Comparison of ENCODE assay signal across 8 cellular contexts in genomic region chr12:56723889-56724659, GRCh38. TPM values are rescaled to one million over a fixed set of nuclear protein-coding genes. Genes with fewer than 3 reads are reported as not detected.
A peak's percentile ranks its signal among the peaks of the same experiment; 100 is the strongest.
DNase-seq lines count a peak whose midpoint lies in the region; ATAC-seq and TF ChIP-seq lines count a peak whose summit lies in the region.

No MANE protein-coding gene starts in this region.

- peak overlapping the region; percentile 99 for H3K27ac Mint-ChIP-seq in Caco-2 (ENCODE audit: unreplicated experiment)

- POLR2A ChIA-PET in Caco-2 (lab: Charles Lee) = interaction anchor here (0.6 to 3.7 kb wide), 2 partner anchors 27 to 36 kb away, joined by 4 to 29 read pairs; partner anchors contain the start of gene PTGES3

- peaks cover 72% of the 10 kb centered on the region for H3K36me3 Mint-ChIP-seq in Caco-2 (ENCODE audit: insufficient read depth, unreplicated experiment)

- H3K27me3 ChIP-seq in Caco-2 (replicated peaks; ENCODE audit: control insufficient read depth, insufficient read depth, low read length) = no peaks in the 10 kb centered on the region
- H3K27me3 ChIP-seq in adrenal gland = no peaks in the 10 kb centered on the region
- no peaks in the 10 kb centered on the region for H3K27me3 ChIP-seq in right atrium auricular region
- no peaks in the 10 kb centered on the region for H3K27me3 ChIP-seq in psoas muscle (ENCODE audit: insufficient read depth in 3 of 3, low read length in 2 of 3)

- no peaks in the 10 kb centered on the region for H3K27me3 Mint-ChIP-seq in Caco-2 (ENCODE audit: insufficient read depth, unreplicated experiment)

- H3K9me3 Mint-ChIP-seq in Caco-2 (ENCODE audit: unreplicated experiment) = no peaks in the 10 kb centered on the region

- H3K36me3 ChIP-seq in Caco-2 (ENCODE audit: control insufficient read depth, insufficient read depth, low read length) (peaks cover 1% of the 10 kb centered on the region), adrenal gland (replicated peaks in 1 of 2) (peaks cover 0 to 13% of the 10 kb centered on the region in 2 donors), right atrium auricular region (peaks cover 24% of the 10 kb centered on the region), psoas muscle (ENCODE audit: insufficient read depth in 1 of 2, low read depth in 1 of 2) (peaks cover 5 to 37% of the 10 kb centered on the region in 2 donors)

- 0 to 2% (median 1%) methylated on average over 14 of the region's 14 CpGs for WGBS in adrenal gland, 4 donors
- WGBS in psoas muscle, 3 donors = 1% methylated on average over 14 of the region's 14 CpGs

- CTCF ChIA-PET in Caco-2 (lab: Charles Lee) = no interaction called here

- H3K4me1 ChIP-seq in Caco-2 (peaks cover 30% of the 10 kb centered on the region), adrenal gland (replicated peaks in 1 of 2) (peaks cover 33 to 47% of the 10 kb centered on the region in 2 donors), right atrium auricular region (peaks cover 0 to 57% of the 10 kb centered on the region in 2 donors), psoas muscle (peaks cover 46% of the 10 kb centered on the region)

- no peak for TF ChIP-seq CTCF in Caco-2 (IDR thresholded peaks at IDR 0.05; ENCODE audit: insufficient read depth in 1 of 2, low read depth in 1 of 2, low read length in 1 of 2, severe bottlenecking in 1 of 2, unreplicated experiment in 1 of 2)
- no peak for TF ChIP-seq CTCF in LNCaP clone FGC (IDR thresholded peaks at IDR 0.05; ENCODE audit: control insufficient read depth, extremely low read depth, insufficient read depth)
- no peak for TF ChIP-seq CTCF in adrenal gland (IDR thresholded peaks at IDR 0.05)
- no peak for TF ChIP-seq CTCF in right atrium auricular region (IDR thresholded peaks at IDR 0.05)
- no peak for TF ChIP-seq CTCF in psoas muscle (IDR thresholded peaks at IDR 0.05)

- H3K27ac ChIP-seq in adrenal gland = peak overlapping the region; percentile 81 to 97 (median 87)
- H3K27ac ChIP-seq in right atrium auricular region = peak overlapping the region; percentile 95 to 96
- H3K27ac ChIP-seq in psoas muscle = peak overlapping the region; percentile 93

- DNase-seq in Caco-2 = no peak
- peak; percentile 88 for DNase-seq in LNCaP clone FGC (ENCODE audit: low read depth)
- peak; percentile 76 to 91 (median 87) for DNase-seq in adrenal gland
- peak; percentile 80 for DNase-seq in right atrium auricular region (ENCODE audit: low spot score)
- peak; percentile 62 to 81 for DNase-seq in psoas muscle
- no peak for DNase-seq in HPDE6-E6E7 (ENCODE audit: extremely low spot score)
- no peak for DNase-seq in NCI-H2227 (lab: John Stamatoyannopoulos, UW; ENCODE audit: unreplicated experiment)
- DNase-seq in NCI-H510A (lab: John Stamatoyannopoulos, UW) = no peak

- H3K4me1 Mint-ChIP-seq in Caco-2 (ENCODE audit: low read depth, unreplicated experiment) = peaks cover 42% of the 10 kb centered on the region

- peak; percentile 49 to 89 for TF ChIP-seq POLR2A in adrenal gland (IDR thresholded peaks at IDR 0.05)

- BruUV-seq in Caco-2 (replicated peaks; lab: Mats Ljungman, UMichigan) = no TSS peak

- intact Hi-C loops in Caco-2 (cut with micrococcal nuclease; ENCODE audit: unreplicated experiment) = loop anchor here (5.0 kb wide), 1 partner anchor 87 kb away; no protein-coding TSS in a partner anchor
- intact Hi-C loops in adrenal gland (cut with DNase I) = loop anchor here in 1 of 2 donors (10.0 kb wide), 1 partner anchor 79 kb away; the partner anchor contains the start of gene ATP5F1B
- intact Hi-C loops in psoas muscle (cut with DNase I) = loop anchor here (2.0 to 5.0 kb wide), 3 partner anchors 35 to 87 kb away; partner anchors contain the start of gene PTGES3 (in 2 of the 2)

- ATAC-seq in psoas muscle = peak; percentile 65 to 79 (median 73)

- peak overlapping the region; percentile 99 for H3K4me3 Mint-ChIP-seq in Caco-2 (ENCODE audit: unreplicated experiment)

- H3K4me3 ChIP-seq in Caco-2 (ENCODE audit: low read depth, low read length) (peak overlapping the region; percentile 68), LNCaP clone FGC (ENCODE audit: low read depth, low read length) (peak overlapping the region; percentile 71), adrenal gland (peak overlapping the region; percentile 24 to 99 (median 57)), right atrium auricular region (peak overlapping the region; percentile 76 to 83), psoas muscle (peak overlapping the region; percentile 86)

- H3K9me3 ChIP-seq in Caco-2 (no peaks in the 10 kb centered on the region), adrenal gland (replicated peaks in 1 of 3) (no peaks in the 10 kb centered on the region), right atrium auricular region (no peaks in the 10 kb centered on the region), psoas muscle (no peaks in the 10 kb centered on the region)

RNA-seq across cellular contexts. Expression of gene NACA, which starts 1.0 kb away (rescaled TPM):
- total RNA-seq in Caco-2 (2022) (784 and 804 TPM in 2 replicates), adrenal gland (1,000 to 10,000 TPM in 4 of 8 donors, 100 to 1,000 TPM in 4; 757 to 1,414 (median 1,036) TPM), right atrium auricular region (100 to 1,000 TPM; 529 to 636 TPM), psoas muscle (100 to 1,000 TPM; 434 to 719 (median 530) TPM)
- polyA plus RNA-seq in adrenal gland (1,000 to 10,000 TPM; 1,445 to 1,809 (median 1,599) TPM), psoas muscle (1,000 to 10,000 TPM in 1 of 3 donors, 100 to 1,000 TPM in 2; 483 to 1,147 (median 489) TPM)

RNA-seq across cellular contexts. Expression of gene PRIM1, which starts 28.0 kb away (rescaled TPM):
- total RNA-seq in Caco-2 (2022) (38.0 and 40.2 TPM in 2 replicates), adrenal gland (1 to 10 TPM in 6 of 8 donors, under 1 TPM in 2; 0.78 to 7.8 (median 4.3) TPM), right atrium auricular region (1 to 10 TPM; 2.2 to 2.6 TPM), psoas muscle (1 to 10 TPM; 2.3 to 4.8 (median 3.4) TPM)
- polyA plus RNA-seq in adrenal gland (1 to 10 TPM; 1.3 to 7.2 (median 2.8) TPM), psoas muscle (1 to 10 TPM; 3.0 to 10.0 (median 6.3) TPM)

RNA-seq across cellular contexts. Expression of gene PTGES3, which starts 36.0 kb away (rescaled TPM):
- 241 and 242 TPM in 2 replicates for total RNA-seq in Caco-2 (2022)
- 100 to 1,000 TPM in 4 of 8 donors, 10 to 100 TPM in 4; 47.3 to 171 (median 115) TPM for total RNA-seq in adrenal gland
- polyA plus RNA-seq in adrenal gland = 100 to 1,000 TPM in 1 of 3 donors, 10 to 100 TPM in 2; 49.1 to 296 (median 68.1) TPM
- 10 to 100 TPM; 69.6 to 71.1 TPM for total RNA-seq in right atrium auricular region
- total RNA-seq in psoas muscle = 100 to 1,000 TPM; 118 to 192 (median 148) TPM
- polyA plus RNA-seq in psoas muscle = 100 to 1,000 TPM; 141 to 253 (median 165) TPM

RNA-seq across cellular contexts. Expression of gene HSD17B6, which starts 39.0 kb away (rescaled TPM):
- total RNA-seq in Caco-2 (2022) (1.6 and 2.5 TPM in 2 replicates), adrenal gland (1 to 10 TPM in 7 of 8 donors, not detected in 1; 1.1 to 7.2 (median 1.9) TPM), right atrium auricular region (1 to 10 TPM in 1 of 2 donors, under 1 TPM in 1; 0.41 to 4.8 TPM), psoas muscle (under 1 TPM in 3 of 4 donors, not detected in 1; 0.28 to 0.51 (median 0.36) TPM)
- polyA plus RNA-seq in adrenal gland (1 to 10 TPM in 2 of 3 donors, under 1 TPM in 1; 0.37 to 5.3 (median 2.5) TPM), psoas muscle (1 to 10 TPM in 1 of 3 donors, under 1 TPM in 2; 0.14 to 4.5 (median 0.17) TPM)

Comparison
In these comparisons a context has a peak if more than half of its experiments do, and no peak if none do; other contexts are left out.
1. DNase-seq: peak in LNCaP clone FGC (single experiment), adrenal gland (7 of 7), right atrium auricular region (single experiment) and psoas muscle (2 of 2); none in Caco-2 (0 of 2), HPDE6-E6E7 (single experiment), NCI-H2227 (single experiment) and NCI-H510A (single experiment).
2. Peak in every context shown above with its lines, with median percentiles within 50 percentile points of each other: H3K4me3 ChIP-seq and H3K27ac ChIP-seq.